In genomic region chr9:122126340-122127333, GRCh38 we compare ENCODE assay signal across 7 cellular contexts. TPM values are rescaled to one million over a fixed set of nuclear protein-coding genes. Genes with fewer than 3 reads are reported as not detected.
A peak's percentile ranks its signal among the peaks of the same experiment; 100 is the strongest.
DNase-seq lines count a peak whose midpoint lies in the region; ATAC-seq lines count a peak whose summit lies in the region.

No MANE protein-coding gene starts in this region.

- intact Hi-C loops in sciatic nerve (cut with DNase I) = loop anchor here (2.0 kb wide), 1 partner anchor 220 kb away; no protein-coding TSS in a partner anchor

- H3K4me1 Mint-ChIP-seq in activated CD8-positive, alpha-beta T cell treated with anti-CD3 and anti-CD28 coated beads, Interleukin-2, amount 10 ng/mL, durations not matched to agents 7 days and 5 days (ENCODE audit: low read depth) = peaks cover 22% of the 10 kb centered on the region

- DNase-seq in HCEC 1CT (peak; percentile 25), glomerular visceral epithelial cell (ENCODE audit: extremely low spot score) (peak; percentile 56), sciatic nerve (ENCODE audit: low spot score) (peak; percentile 47), NCI-H2029 treated with DMSO at 0.1 percent for 48 hours (lab: John Stamatoyannopoulos, UW) (no peak), KG1 (lab: John Stamatoyannopoulos, UW) (no peak)
- DNase-seq in activated CD8-positive, alpha-beta T cell treated with anti-CD3 and anti-CD28 coated beads, Interleukin-2, amount 10 ng/mL, durations not matched to agents 7 days and 5 days = no peak

- H3K9me3 Mint-ChIP-seq in activated CD8-positive, alpha-beta T cell treated with anti-CD3 and anti-CD28 coated beads, Interleukin-2, amount 10 ng/mL, durations not matched to agents 7 days and 5 days (ENCODE audit: insufficient read depth) = no peaks in the 10 kb centered on the region

- no peaks in the 10 kb centered on the region for H3K36me3 Mint-ChIP-seq in activated CD8-positive, alpha-beta T cell treated with anti-CD3 and anti-CD28 coated beads, Interleukin-2, amount 10 ng/mL, durations not matched to agents 7 days and 5 days (ENCODE audit: low read depth)

- POLR2A ChIA-PET in activated CD8-positive, alpha-beta T cell treated with anti-CD3 and anti-CD28 coated beads, Interleukin-2, amount 10 ng/mL, durations not matched to agents 7 days and 5 days (lab: Charles Lee) = interaction anchor here (0.6 to 0.9 kb wide), 2 partner anchors 138 to 588 kb away, joined by 3 read pairs; partner anchors contain the start of genes MRRF and RBM18

- ATAC-seq in activated CD8-positive, alpha-beta T cell treated with anti-CD3 and anti-CD28 coated beads, Interleukin-2, amount 10 ng/mL, durations not matched to agents 7 days and 5 days = no peak
- ATAC-seq in sciatic nerve (no peak), HG02884 (IDR thresholded peaks at IDR 0.05; ENCODE audit: unreplicated experiment) (no peak)

- H3K27ac Mint-ChIP-seq in activated CD8-positive, alpha-beta T cell treated with anti-CD3 and anti-CD28 coated beads, Interleukin-2, amount 10 ng/mL, durations not matched to agents 7 days and 5 days = no peak overlapping the region

- CTCF ChIA-PET in activated CD8-positive, alpha-beta T cell treated with anti-CD3 and anti-CD28 coated beads, Interleukin-2, amount 10 ng/mL, durations not matched to agents 7 days and 5 days (lab: Charles Lee) = interaction anchor here (0.6 to 11.2 kb wide), 15 partner anchors 8 to 705 kb away, joined by 3 to 254 read pairs (median 9); partner anchors contain the start of genes MORN5 and NDUFA8

- peak overlapping the region; percentile 54 for H3K4me3 Mint-ChIP-seq in activated CD8-positive, alpha-beta T cell treated with anti-CD3 and anti-CD28 coated beads, Interleukin-2, amount 10 ng/mL, durations not matched to agents 7 days and 5 days

- peaks cover 30% of the 10 kb centered on the region for H3K27me3 Mint-ChIP-seq in activated CD8-positive, alpha-beta T cell treated with anti-CD3 and anti-CD28 coated beads, Interleukin-2, amount 10 ng/mL, durations not matched to agents 7 days and 5 days (ENCODE audit: low read depth)

RNA-seq across cellular contexts. Expression of gene NDUFA8, which starts 32.9 kb away (rescaled TPM):
- 10 to 100 TPM; 40.5 to 42.2 TPM for total RNA-seq in activated CD8-positive, alpha-beta T cell treated with anti-CD3 and anti-CD28 coated beads, Interleukin-2, amount 10 ng/mL, durations not matched to agents 7 days and 5 days
- total RNA-seq in sciatic nerve = 31.9 TPM

RNA-seq across cellular contexts. Expression of gene MORN5, which starts 33.1 kb away (rescaled TPM):
- total RNA-seq in activated CD8-positive, alpha-beta T cell treated with anti-CD3 and anti-CD28 coated beads, Interleukin-2, amount 10 ng/mL, durations not matched to agents 7 days and 5 days = not detected
- not detected for total RNA-seq in sciatic nerve

RNA-seq across cellular contexts. Expression of gene TTLL11, which starts 33.5 kb away (rescaled TPM):
- 1 to 10 TPM; 2.6 to 3.3 TPM for total RNA-seq in activated CD8-positive, alpha-beta T cell treated with anti-CD3 and anti-CD28 coated beads, Interleukin-2, amount 10 ng/mL, durations not matched to agents 7 days and 5 days
- 14.2 TPM for total RNA-seq in sciatic nerve

Comparison
In these comparisons a context has a peak if more than half of its experiments do, and no peak if none do; other contexts are left out.
1. DNase-seq: peak in HCEC 1CT (single experiment), glomerular visceral epithelial cell (single experiment) and sciatic nerve (single experiment); none in activated CD8-positive, alpha-beta T cell treated with anti-CD3 and anti-CD28 coated beads, Interleukin-2, amount 10 ng/mL, durations not matched to agents 7 days and 5 days (single experiment), NCI-H2029 treated with DMSO at 0.1 percent for 48 hours (single experiment) and KG1 (single experiment).